Comparison of ENCODE assay signal across 8 cellular contexts in the genomic region with DNA sequence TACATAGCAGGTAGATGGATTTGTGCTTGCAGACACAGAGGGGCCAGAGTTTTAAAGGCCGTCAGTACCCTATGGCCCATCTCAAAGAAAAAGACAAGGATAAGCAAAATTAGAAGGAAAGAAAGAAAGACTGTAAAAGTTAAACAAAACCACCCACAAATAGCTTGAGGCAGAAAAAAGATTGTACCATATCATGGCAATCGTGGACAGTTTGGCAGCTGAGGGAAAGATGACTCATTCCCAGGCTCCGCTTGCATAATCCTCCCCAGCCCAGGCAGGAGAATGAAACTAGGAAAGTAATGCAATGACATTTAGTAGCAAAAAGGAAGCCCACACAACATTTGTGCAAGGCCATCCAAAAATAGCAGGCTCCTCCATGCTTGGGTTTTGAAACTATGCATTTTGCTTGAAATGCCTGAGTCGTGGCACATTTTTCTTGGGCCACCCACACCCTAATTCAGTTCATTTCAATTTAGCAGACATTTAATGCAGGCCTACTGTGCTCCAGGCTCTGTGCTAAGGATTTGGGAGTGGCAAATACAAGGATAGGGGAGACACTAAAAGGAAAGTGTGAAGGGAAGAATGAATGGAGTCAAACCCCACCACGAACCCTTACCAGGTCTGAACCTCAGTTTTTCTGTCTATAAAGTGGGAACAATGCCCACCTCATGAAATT. TPM values are rescaled to one million over a fixed set of nuclear protein-coding genes. Genes with fewer than 3 reads are reported as not detected.
A peak's percentile ranks its signal among the peaks of the same experiment; 100 is the strongest.
DNase-seq lines count a peak whose midpoint lies in the region; ATAC-seq, FAIRE-seq and TF ChIP-seq lines count a peak whose summit lies in the region.

No MANE protein-coding gene starts in this region.

- H3K9me3 ChIP-seq in BLaER1 (no peaks in the 10 kb centered on the region), pancreas (no peaks in the 10 kb centered on the region)

- peak; percentile 91 to 95 (median 94) for ATAC-seq in pancreas
- ATAC-seq in GM18870 (IDR thresholded peaks at IDR 0.05; ENCODE audit: unreplicated experiment) = no peak
- no peak for ATAC-seq in GM21619 (IDR thresholded peaks at IDR 0.05; ENCODE audit: unreplicated experiment)

- intact Hi-C loops in pancreas (cut with DNase I) = no loop called here

- FAIRE-seq in pancreas (lab: Jason Lieb, UNC) = peak; percentile 9

- no peaks in the 10 kb centered on the region for H4K20me1 ChIP-seq in BLaER1

- H3K4me1 ChIP-seq in BLaER1 (peaks cover 27% of the 10 kb centered on the region), pancreas (peaks cover 30 to 38% (median 32%) of the 10 kb centered on the region in 3 donors)

- 19 to 23% methylated on average over 5 of the region's 5 CpGs for WGBS in pancreas, 2 donors

- H3K9ac ChIP-seq in BLaER1 = no peak overlapping the region; the same call in 1 of the 2 replicates

- H3K27ac ChIP-seq in BLaER1 (peak overlapping the region; percentile 57; the same call in 1 of the 2 replicates), VCaP (peak overlapping the region; percentile 59), pancreas (peak overlapping the region; percentile 65 to 87 (median 70))

- H3K27me3 ChIP-seq in BLaER1 (no peaks in the 10 kb centered on the region), pancreas (no peaks in the 10 kb centered on the region)

- peak overlapping the region; percentile 70 for H3K4me2 ChIP-seq in BLaER1

- DNase-seq in HUDEP-2 (lab: John Stamatoyannopoulos, UW; ENCODE audit: unreplicated experiment in 76 of 76) (peak in 54 of 76 experiments; percentile 4 to 64 (median 37)), fibroblast of villous mesenchyme (ENCODE audit: low read depth) (peak; percentile 97), pancreas (peak in 4 of 6 donors; percentile 74 to 86 (median 84)), ecto neural progenitor cell (ENCODE audit: low spot score) (no peak)

- H3K36me3 ChIP-seq in BLaER1 = no peaks in the 10 kb centered on the region
- no peaks in the 10 kb centered on the region for H3K36me3 ChIP-seq in pancreas

- H3K4me3 ChIP-seq in BLaER1 (no peak overlapping the region), fibroblast of villous mesenchyme (ENCODE audit: low read depth, low read length) (no peak overlapping the region), pancreas (no peak overlapping the region)

- no peak for TF ChIP-seq CTCF in VCaP (conservative IDR thresholded peaks at IDR 0.05)
- TF ChIP-seq CTCF in fibroblast of villous mesenchyme (IDR thresholded peaks at IDR 0.05; ENCODE audit: insufficient read depth, low read depth, low read length) = no peak
- TF ChIP-seq CTCF in pancreas (IDR thresholded peaks at IDR 0.05) = no peak

RNA-seq across cellular contexts. Expression of gene SMAD3, which starts 40.9 kb away (rescaled TPM):
- total RNA-seq in fibroblast of villous mesenchyme = 30.3 and 67.8 TPM in 2 replicates
- 10 to 100 TPM; 15.6 to 42.5 (median 23.8) TPM for total RNA-seq in pancreas
- polyA plus RNA-seq in pancreas = 10 to 100 TPM in 1 of 2 donors, 1 to 10 TPM in 1; 7.9 to 13.5 TPM

Comparison
In these comparisons a context has a peak if more than half of its experiments do, and no peak if none do; other contexts are left out.
1. ATAC-seq: peak in pancreas (4 of 4); none in GM18870 (single experiment) and GM21619 (single experiment).
2. Peak in every context shown above with its lines, with median percentiles within 50 percentile points of each other: H3K27ac ChIP-seq.